Comparison of ENCODE assay signal across 14 cellular contexts in genomic region chr6:143569035-143569434, GRCh38. TPM values are rescaled to one million over a fixed set of nuclear protein-coding genes. Genes with fewer than 3 reads are reported as not detected.
A peak's percentile ranks its signal among the peaks of the same experiment; 100 is the strongest.
DNase-seq lines count a peak whose midpoint lies in the region; ATAC-seq and TF ChIP-seq lines count a peak whose summit lies in the region.
"Had no signal": no experiment of that assay in that cellular context is flagged by ENCODE, and none has a peak within 500 bp of the region (broad histone marks: within the 10 kb centered on the region; RNA-seq: fewer than 3 reads in every experiment).

No MANE protein-coding gene starts in this region.

- ATAC-seq in natural killer cell (peak in 2 of 3 donors; percentile 62 to 69), GM21360 (IDR thresholded peaks at IDR 0.05; ENCODE audit: unreplicated experiment) (no peak)
- ATAC-seq in natural killer cell treated with Interleukin-12 subunit alpha and Interleukin-12 subunit beta and Interleukin-15 and Interleukin-18, amount 100 ng/mL, for 72 hours: no peak
- ATAC-seq: Right ventricle myocardium inferior had no signal

- 68% methylated on average over 4 of the region's 4 CpGs for WGBS in esophagus muscularis mucosa

- no peaks in the 10 kb centered on the region for H3K4me1 ChIP-seq in fibroblast of lung (ENCODE audit: control insufficient read depth, extremely low read depth, insufficient read depth, low read length)
- no peaks in the 10 kb centered on the region for H3K4me1 ChIP-seq in esophagus muscularis mucosa

- no peaks in the 10 kb centered on the region for H4K20me1 ChIP-seq in fibroblast of lung (ENCODE audit: control insufficient read depth, extremely low read depth, insufficient read depth, low read length)

- H3K27me3 Mint-ChIP-seq in natural killer cell (ENCODE audit: low read depth in 2 of 2): no peaks in the 10 kb centered on the region
- H3K27me3 Mint-ChIP-seq in natural killer cell treated with Interleukin-12 subunit alpha and Interleukin-12 subunit beta and Interleukin-15 and Interleukin-18, amount 100 ng/mL, for 72 hours: no peaks in the 10 kb centered on the region
- H3K27me3 Mint-ChIP-seq: brain had no signal

- TF ChIP-seq EP300 in esophagus muscularis mucosa (IDR thresholded peaks at IDR 0.05): no peak

- no peaks in the 10 kb centered on the region for H3K9me3 ChIP-seq in fibroblast of lung (ENCODE audit: control insufficient read depth, insufficient read depth, low read depth, low read length)
- no peaks in the 10 kb centered on the region for H3K9me3 ChIP-seq in esophagus muscularis mucosa

- TF ChIP-seq CTCF in natural killer cell (IDR thresholded peaks at IDR 0.05): no peak
- TF ChIP-seq CTCF in fibroblast of lung (conservative IDR thresholded peaks at IDR 0.05 in 1 of 2, IDR thresholded peaks at IDR 0.05 in 1 of 2; ENCODE audit: low read depth in 1 of 2, low read length in 2 of 2): no peak
- no peak for TF ChIP-seq CTCF in esophagus muscularis mucosa (IDR thresholded peaks at IDR 0.05)

- no peak overlapping the region for H3K27ac ChIP-seq in fibroblast of lung (ENCODE audit: insufficient read depth, low read length)
- no peak overlapping the region for H3K27ac ChIP-seq in esophagus muscularis mucosa (replicated peaks in 1 of 4)

- H3K36me3 Mint-ChIP-seq in natural killer cell: no peaks in the 10 kb centered on the region
- no peaks in the 10 kb centered on the region for H3K36me3 Mint-ChIP-seq in natural killer cell treated with Interleukin-12 subunit alpha and Interleukin-12 subunit beta and Interleukin-15 and Interleukin-18, amount 100 ng/mL, for 72 hours
- H3K36me3 Mint-ChIP-seq: brain had no signal

- intact Hi-C loops in natural killer cell (cut with micrococcal nuclease): no loop called here
- intact Hi-C loops in esophagus muscularis mucosa (cut with DNase I): no loop called here

- no peaks in the 10 kb centered on the region for H3K36me3 ChIP-seq in fibroblast of lung (ENCODE audit: control insufficient read depth, insufficient read depth, low read length)
- no peaks in the 10 kb centered on the region for H3K36me3 ChIP-seq in esophagus muscularis mucosa

- no peak for DNase-seq in natural killer cell
- no peak for DNase-seq in natural killer cell treated with Interleukin-12 subunit alpha and Interleukin-12 subunit beta and Interleukin-15 and Interleukin-18, amount 100 ng/mL, for 72 hours (ENCODE audit: low spot score)
- peak; percentile 27 for DNase-seq in RPMI7951 (ENCODE audit: low read depth)
- peak; percentile 16 to 42 for DNase-seq in fibroblast of lung (ENCODE audit: low read depth in 2 of 2)
- DNase-seq in superior temporal gyrus (ENCODE audit: extremely low spot score): peak; percentile 20
- DNase-seq in activated T-cell treated with anti-CD3 and anti-CD28 coated beads, Interleukin-2, amount 50 U/mL, for 1 hour: no peak
- DNase-seq in esophagus muscularis mucosa (ENCODE audit: extremely low spot score): no peak
- DNase-seq: effector CD8-positive, alpha-beta T cell; NCI-H1092; NCI-H82 had no signal

- H3K9ac ChIP-seq in fibroblast of lung (ENCODE audit: insufficient read depth, low read length): no peak overlapping the region

- no peak overlapping the region for H3K4me2 ChIP-seq in fibroblast of lung (ENCODE audit: extremely low read depth, insufficient read depth, low read length)

- peak overlapping the region; percentile 31 for H2AFZ ChIP-seq in fibroblast of lung (ENCODE audit: low read length)

- TF ChIP-seq POLR2A in esophagus muscularis mucosa (IDR thresholded peaks at IDR 0.05; ENCODE audit: low read depth): no peak

- no peak overlapping the region for H3K4me3 Mint-ChIP-seq in natural killer cell
- no peak overlapping the region for H3K4me3 Mint-ChIP-seq in natural killer cell treated with Interleukin-12 subunit alpha and Interleukin-12 subunit beta and Interleukin-15 and Interleukin-18, amount 100 ng/mL, for 72 hours
- H3K4me3 Mint-ChIP-seq: activated T-helper 1 cell treated with anti-CD3 and anti-CD28 coated beads, Interleukin-12 subunit alpha, Interleukin-12 subunit beta, Interleukin-2, Interleukin-4 antibody, amounts not matched to agents 30 ng/mL and 10 ng/mL and 1 ng/mL, durations not matched to agents 14 hours and 24 hours and 36 hours had no signal

- H3K79me2 ChIP-seq in fibroblast of lung (ENCODE audit: control insufficient read depth, insufficient read depth, low read length): no peaks in the 10 kb centered on the region

- H3K27me3 ChIP-seq in fibroblast of lung (ENCODE audit: control insufficient read depth, insufficient read depth, low read length) (no peaks in the 10 kb centered on the region), esophagus muscularis mucosa (no peaks in the 10 kb centered on the region)

- peak overlapping the region; percentile 19 to 49 for H3K27ac Mint-ChIP-seq in natural killer cell
- H3K27ac Mint-ChIP-seq in natural killer cell treated with Interleukin-12 subunit alpha and Interleukin-12 subunit beta and Interleukin-15 and Interleukin-18, amount 100 ng/mL, for 72 hours: no peak overlapping the region
- H3K27ac Mint-ChIP-seq: activated T-helper 1 cell treated with anti-CD3 and anti-CD28 coated beads, Interleukin-12 subunit alpha, Interleukin-12 subunit beta, Interleukin-2, Interleukin-4 antibody, amounts not matched to agents 30 ng/mL and 10 ng/mL and 1 ng/mL, durations not matched to agents 14 hours and 24 hours and 36 hours had no signal

- no peaks in the 10 kb centered on the region for H3K9me3 Mint-ChIP-seq in natural killer cell
- no peaks in the 10 kb centered on the region for H3K9me3 Mint-ChIP-seq in natural killer cell treated with Interleukin-12 subunit alpha and Interleukin-12 subunit beta and Interleukin-15 and Interleukin-18, amount 100 ng/mL, for 72 hours
- H3K9me3 Mint-ChIP-seq: activated T-helper 1 cell treated with anti-CD3 and anti-CD28 coated beads, Interleukin-12 subunit alpha, Interleukin-12 subunit beta, Interleukin-2, Interleukin-4 antibody, amounts not matched to agents 30 ng/mL and 10 ng/mL and 1 ng/mL, durations not matched to agents 14 hours and 24 hours and 36 hours; brain had no signal

- H3K4me3 ChIP-seq in fibroblast of lung (replicated peaks in 1 of 4; ENCODE audit: control extremely low read depth in 1 of 4, insufficient read depth in 1 of 4, low read depth in 3 of 4, low read length in 4 of 4): no peak overlapping the region
- H3K4me3 ChIP-seq in esophagus muscularis mucosa: no peak overlapping the region

- H3K4me1 Mint-ChIP-seq in natural killer cell: peaks cover 20 to 24% of the 10 kb centered on the region in 2 donors
- peaks cover 21 to 22% of the 10 kb centered on the region in 2 donors for H3K4me1 Mint-ChIP-seq in natural killer cell treated with Interleukin-12 subunit alpha and Interleukin-12 subunit beta and Interleukin-15 and Interleukin-18, amount 100 ng/mL, for 72 hours (ENCODE audit: low read depth in 2 of 2)

RNA-seq across cellular contexts. Expression of gene FUCA2, which starts 57.5 kb away (rescaled TPM):
- total RNA-seq in natural killer cell: 10 to 100 TPM; 10.5 to 15.5 (median 13.0) TPM
- 10 to 100 TPM; 25.4 to 28.9 TPM for total RNA-seq in natural killer cell treated with Interleukin-12 subunit alpha and Interleukin-12 subunit beta and Interleukin-15 and Interleukin-18, amount 100 ng/mL, for 72 hours
- total RNA-seq in RPMI7951 (2014; rRNA removed; shearing (Covaris generic)): 108 and 111 TPM in 2 replicates
- 53.7 and 60.8 TPM in 2 replicates for total RNA-seq in fibroblast of lung
- polyA plus RNA-seq in fibroblast of lung: 107 and 123 TPM in 2 replicates
- polyA plus RNA-seq in fibroblast of lung (2012): 86.8 and 115 TPM in 2 replicates
- polyA minus RNA-seq in fibroblast of lung (ENCODE audit: low replicate concordance): 16.3 and 21.3 TPM in 2 replicates
- total RNA-seq in esophagus muscularis mucosa: 10 to 100 TPM; 17.6 to 27.5 (median 25.8) TPM

Comparison
In these comparisons a context has a peak if more than half of its experiments do, and no peak if none do; other contexts are left out.
1. ATAC-seq: peak in natural killer cell (2 of 3); none in natural killer cell treated with Interleukin-12 subunit alpha and Interleukin-12 subunit beta and Interleukin-15 and Interleukin-18, amount 100 ng/mL, for 72 hours (0 of 2) and GM21360 (single experiment).
2. H3K27ac Mint-ChIP-seq: peak in natural killer cell (2 of 2); none in natural killer cell treated with Interleukin-12 subunit alpha and Interleukin-12 subunit beta and Interleukin-15 and Interleukin-18, amount 100 ng/mL, for 72 hours (0 of 2).
3. DNase-seq: peak in RPMI7951 (single experiment), fibroblast of lung (2 of 2) and superior temporal gyrus (single experiment); none in natural killer cell (single experiment), natural killer cell treated with Interleukin-12 subunit alpha and Interleukin-12 subunit beta and Interleukin-15 and Interleukin-18, amount 100 ng/mL, for 72 hours (single experiment), activated T-cell treated with anti-CD3 and anti-CD28 coated beads, Interleukin-2, amount 50 U/mL, for 1 hour (single experiment) and esophagus muscularis mucosa (single experiment).